ENCODE assay signal across 10 cellular contexts in the genomic region with DNA sequence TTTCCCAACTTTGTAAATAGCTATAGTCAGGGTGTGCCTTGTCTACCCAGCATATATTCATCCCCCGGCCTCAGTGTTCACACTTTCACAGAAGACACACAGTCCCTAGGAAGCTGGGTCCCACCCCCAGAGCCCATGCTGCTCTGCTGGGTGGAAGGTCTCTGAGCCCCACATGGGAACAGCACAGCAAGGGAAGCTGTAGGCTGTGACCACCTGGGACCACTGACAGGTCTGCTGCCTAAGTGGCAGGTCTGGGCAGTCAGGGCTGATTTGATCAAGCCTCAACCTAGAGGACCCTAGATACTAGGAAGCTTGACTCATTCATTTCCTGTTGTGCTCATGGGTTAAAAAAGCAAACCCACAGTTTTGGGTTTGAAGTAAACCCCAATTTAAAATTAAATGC. TPM values are rescaled to one million over a fixed set of nuclear protein-coding genes. Genes with fewer than 3 reads are reported as not detected.
DNase-seq lines count a peak whose midpoint lies in the region; ATAC-seq lines count a peak whose summit lies in the region.
"Had no signal": no experiment of that assay in that cellular context is flagged by ENCODE, and none has a peak within 500 bp of the region (broad histone marks: within the 10 kb centered on the region; RNA-seq: fewer than 3 reads in every experiment).

No MANE protein-coding gene starts in this region.

- peaks cover 94% of the 10 kb centered on the region for H3K4me1 ChIP-seq in CD8-positive, alpha-beta memory T cell (ENCODE audit: insufficient read depth, low read length)
- H3K4me1 ChIP-seq in rectal smooth muscle tissue (ENCODE audit: control insufficient read depth, insufficient read depth, low read length), result no peaks in the 10 kb centered on the region

- peak overlapping the region; percentile 13 for H3K4me3 ChIP-seq in CD8-positive, alpha-beta memory T cell (ENCODE audit: low read length)
- no peak overlapping the region for H3K4me3 ChIP-seq in rectal smooth muscle tissue (ENCODE audit: low read length)

- no peak overlapping the region for H3K9ac ChIP-seq in rectal smooth muscle tissue (ENCODE audit: low read length)

- peaks cover 17% of the 10 kb centered on the region for H3K36me3 ChIP-seq in CD8-positive, alpha-beta memory T cell (ENCODE audit: insufficient read depth, low read length)
- H3K36me3 ChIP-seq in rectal smooth muscle tissue (ENCODE audit: control insufficient read depth, insufficient read depth, low read length), result no peaks in the 10 kb centered on the region

- H3K4me3 Mint-ChIP-seq in CD8-positive, alpha-beta memory T cell, result peak overlapping the region; percentile 48 to 85 (median 60)
- peak overlapping the region; percentile 78 for H3K4me3 Mint-ChIP-seq in T-helper 1 cell treated with Interleukin-12 subunit alpha and Interleukin-12 subunit beta and Interleukin-4 antibody, amounts not matched to agents 30 μg/mL and 1 μg/mL, for 36 hours
- peak overlapping the region; percentile 65 for H3K4me3 Mint-ChIP-seq in activated naive CD8-positive, alpha-beta T cell treated with anti-CD3 and anti-CD28 coated beads, Interleukin-2, amount 10 ng/mL, durations not matched to agents 7 days and 5 days

- H3K36me3 Mint-ChIP-seq in CD8-positive, alpha-beta memory T cell, result peaks cover 8 to 35% (median 15%) of the 10 kb centered on the region in 3 donors
- peaks cover 63% of the 10 kb centered on the region for H3K36me3 Mint-ChIP-seq in T-helper 1 cell treated with Interleukin-12 subunit alpha and Interleukin-12 subunit beta and Interleukin-4 antibody, amounts not matched to agents 30 μg/mL and 1 μg/mL, for 36 hours (ENCODE audit: low read depth)
- peaks cover 34% of the 10 kb centered on the region for H3K36me3 Mint-ChIP-seq in activated naive CD8-positive, alpha-beta T cell treated with anti-CD3 and anti-CD28 coated beads, Interleukin-2, amount 10 ng/mL, durations not matched to agents 7 days and 5 days

- peak; percentile 28 for ATAC-seq in activated naive CD8-positive, alpha-beta T cell treated with anti-CD3 and anti-CD28 coated beads, Interleukin-2, amount 10 ng/mL, durations not matched to agents 7 days and 5 days (ENCODE audit: low read depth)
- ATAC-seq in GM19397 (IDR thresholded peaks at IDR 0.05; ENCODE audit: unreplicated experiment), result no peak

- H3K27ac ChIP-seq in CD8-positive, alpha-beta memory T cell (ENCODE audit: low read depth, low read length), result peak overlapping the region; percentile 72
- H3K27ac ChIP-seq in rectal smooth muscle tissue (ENCODE audit: low read depth, low read length), result peak overlapping the region; percentile 57

- no peaks in the 10 kb centered on the region for H3K27me3 Mint-ChIP-seq in CD8-positive, alpha-beta memory T cell
- no peaks in the 10 kb centered on the region for H3K27me3 Mint-ChIP-seq in T-helper 1 cell treated with Interleukin-12 subunit alpha and Interleukin-12 subunit beta and Interleukin-4 antibody, amounts not matched to agents 30 μg/mL and 1 μg/mL, for 36 hours (ENCODE audit: low read depth)
- no peaks in the 10 kb centered on the region for H3K27me3 Mint-ChIP-seq in activated naive CD8-positive, alpha-beta T cell treated with anti-CD3 and anti-CD28 coated beads, Interleukin-2, amount 10 ng/mL, durations not matched to agents 7 days and 5 days

- CTCF ChIA-PET in CD8-positive, alpha-beta memory T cell (lab: Charles Lee), result interaction anchor here (1.0 to 20.0 kb wide), 11 partner anchors 9 to 159 kb away, joined by 3 to 296 read pairs (median 7); partner anchors contain the start of gene IL10RA

- no peaks in the 10 kb centered on the region for H3K9me3 ChIP-seq in CD8-positive, alpha-beta memory T cell (ENCODE audit: low read length)

- H3K27ac Mint-ChIP-seq in CD8-positive, alpha-beta memory T cell, result peak overlapping the region; percentile 88 to 100 (median 94)
- peak overlapping the region; percentile 99 for H3K27ac Mint-ChIP-seq in T-helper 1 cell treated with Interleukin-12 subunit alpha and Interleukin-12 subunit beta and Interleukin-4 antibody, amounts not matched to agents 30 μg/mL and 1 μg/mL, for 36 hours
- H3K27ac Mint-ChIP-seq in activated naive CD8-positive, alpha-beta T cell treated with anti-CD3 and anti-CD28 coated beads, Interleukin-2, amount 10 ng/mL, durations not matched to agents 7 days and 5 days, result peak overlapping the region; percentile 96

- peaks cover 94 to 100% (median 98%) of the 10 kb centered on the region in 3 donors for H3K4me1 Mint-ChIP-seq in CD8-positive, alpha-beta memory T cell
- peaks cover 86% of the 10 kb centered on the region for H3K4me1 Mint-ChIP-seq in T-helper 1 cell treated with Interleukin-12 subunit alpha and Interleukin-12 subunit beta and Interleukin-4 antibody, amounts not matched to agents 30 μg/mL and 1 μg/mL, for 36 hours (ENCODE audit: low read depth)
- H3K4me1 Mint-ChIP-seq in activated naive CD8-positive, alpha-beta T cell treated with anti-CD3 and anti-CD28 coated beads, Interleukin-2, amount 10 ng/mL, durations not matched to agents 7 days and 5 days, result peaks cover 83% of the 10 kb centered on the region

- peak in 2 of 5 donors; percentile 37 to 62 for DNase-seq in CD8-positive, alpha-beta memory T cell
- peak; percentile 70 for DNase-seq in activated naive CD8-positive, alpha-beta T cell treated with anti-CD3 and anti-CD28 coated beads, Interleukin-2, amount 10 ng/mL, durations not matched to agents 7 days and 5 days
- no peak for DNase-seq in NCI-H1694 (lab: John Stamatoyannopoulos, UW)
- DNase-seq in LoVo (ENCODE audit: low spot score), result no peak
- DNase-seq in GM19240 (ENCODE audit: insufficient read length, low spot score), result no peak
- DNase-seq: mammary epithelial cell, NCI-H2171 treated with DMSO at 0.1 percent for 48 hours had no signal

- no peaks in the 10 kb centered on the region for H3K27me3 ChIP-seq in CD8-positive, alpha-beta memory T cell (ENCODE audit: insufficient read depth, low read length, poor library complexity, severe bottlenecking)
- no peaks in the 10 kb centered on the region for H3K27me3 ChIP-seq in rectal smooth muscle tissue (ENCODE audit: control insufficient read depth, insufficient read depth, low read length)

- POLR2A ChIA-PET in CD8-positive, alpha-beta memory T cell (lab: Charles Lee), result interaction anchor here (0.8 to 14.4 kb wide), 10 partner anchors 10 to 56 kb away, joined by 3 to 158 read pairs (median 10); partner anchors contain the start of gene IL10RA
- POLR2A ChIA-PET in activated naive CD8-positive, alpha-beta T cell treated with anti-CD3 and anti-CD28 coated beads, Interleukin-2, amount 10 ng/mL, durations not matched to agents 7 days and 5 days (lab: Charles Lee), result interaction anchor here (0.9 to 32.4 kb wide), 17 partner anchors 8 to 188 kb away, joined by 3 to 608 read pairs (median 11); partner anchors contain the start of genes FXYD2 and IL10RA

- H3K9me3 Mint-ChIP-seq in CD8-positive, alpha-beta memory T cell, result peaks cover 0 to 2% (median 0%) of the 10 kb centered on the region in 5 donors
- H3K9me3 Mint-ChIP-seq in T-helper 1 cell treated with Interleukin-12 subunit alpha and Interleukin-12 subunit beta and Interleukin-4 antibody, amounts not matched to agents 30 μg/mL and 1 μg/mL, for 36 hours, result peaks cover 14% of the 10 kb centered on the region
- peaks cover 5% of the 10 kb centered on the region for H3K9me3 Mint-ChIP-seq in activated naive CD8-positive, alpha-beta T cell treated with anti-CD3 and anti-CD28 coated beads, Interleukin-2, amount 10 ng/mL, durations not matched to agents 7 days and 5 days

RNA-seq across cellular contexts. Expression of gene IL10RA, which starts 16.8 kb away (rescaled TPM):
- total RNA-seq in CD8-positive, alpha-beta memory T cell, result 100 to 1,000 TPM; 120 to 122 TPM
- polyA plus RNA-seq in CD8-positive, alpha-beta memory T cell, result 659 TPM
- 100 to 1,000 TPM; 304 TPM for total RNA-seq in activated naive CD8-positive, alpha-beta T cell treated with anti-CD3 and anti-CD28 coated beads, Interleukin-2, amount 10 ng/mL, durations not matched to agents 7 days and 5 days
- total RNA-seq: mammary epithelial cell had no signal
